Comparison of ENCODE assay signal across 8 cellular contexts in the genomic region with DNA sequence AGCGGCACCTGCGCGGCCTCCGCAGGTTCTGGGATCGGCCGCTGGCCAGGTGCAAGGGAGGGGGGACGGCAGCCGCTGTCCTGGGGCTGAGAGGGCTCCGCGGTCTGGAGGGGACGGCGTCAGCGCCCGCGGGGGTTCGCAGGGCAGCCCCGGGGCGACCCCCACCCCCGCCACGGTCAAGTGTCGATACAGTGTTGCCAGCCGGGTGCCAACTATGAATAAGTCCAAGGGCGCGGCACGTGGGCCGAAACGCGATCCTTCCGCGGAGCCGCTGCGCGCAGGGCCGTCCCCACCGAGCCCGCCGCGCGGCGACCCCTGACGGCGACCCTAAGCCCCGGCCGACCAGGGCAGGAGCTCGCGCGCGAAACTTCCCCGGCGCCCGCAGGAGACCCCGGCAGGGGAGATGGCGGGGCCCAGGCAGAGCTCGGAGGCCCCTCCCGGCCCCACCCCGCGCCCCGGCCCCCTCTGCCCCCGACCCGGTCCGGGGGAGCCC. TPM values are rescaled to one million over a fixed set of nuclear protein-coding genes. Genes with fewer than 3 reads are reported as not detected.
DNase-seq lines count a peak whose midpoint lies in the region; ATAC-seq, FAIRE-seq and TF ChIP-seq lines count a peak whose summit lies in the region.

No MANE protein-coding gene starts in this region.

- H3K27ac Mint-ChIP-seq in immature natural killer cell = no peak overlapping the region

- under 1% methylated on average over 52 of the region's 61 CpGs for WGBS in K562 (ENCODE audit: insufficient coverage, low coverage, missing lambda C conversion rate)

- in situ Hi-C loops in K562 (cut with MboI) = no loop called here

- peaks cover 0 to 9% (median 3%) of the 10 kb centered on the region in 3 donors for H3K27me3 Mint-ChIP-seq in immature natural killer cell (ENCODE audit: low read depth in 3 of 3)

- TF ChIP-seq CTCF in AG09319 (IDR thresholded peaks at IDR 0.05; ENCODE audit: low read depth, low read length) (no peak), K562 (IDR thresholded peaks at IDR 0.05 in 2 of 3, conservative IDR thresholded peaks at IDR 0.05 in 1 of 3; ENCODE audit: insufficient read depth in 2 of 3, low read depth in 1 of 3, low read length in 3 of 3) (no peak)

- no peaks in the 10 kb centered on the region for H3K9me3 Mint-ChIP-seq in immature natural killer cell

- H3K9ac ChIP-seq in K562 (ENCODE audit: insufficient read depth in 1 of 2, low read depth in 2 of 2, low read length in 2 of 2) = peak overlapping the region; percentile 73 to 97

- no TSS peak for BruUV-seq in K562 (replicated peaks; lab: Mats Ljungman, UMichigan)

- intact Hi-C loops in K562 (cut with micrococcal nuclease) = loop anchor here (2.0 kb wide), 1 partner anchor 74 kb away; no protein-coding TSS in a partner anchor

- H3K4me3 Mint-ChIP-seq in immature natural killer cell = peak overlapping the region in 1 of 5 donors; percentile 83

- H3K27me3 ChIP-seq in K562 (ENCODE audit: control insufficient read depth in 2 of 2, insufficient read depth in 2 of 2, low read length in 2 of 2) = no peaks in the 10 kb centered on the region

- no peaks in the 10 kb centered on the region for H3K9me1 ChIP-seq in K562 (ENCODE audit: control insufficient read depth, insufficient read depth, low read length)

- H3K4me1 Mint-ChIP-seq in immature natural killer cell = peaks cover 32 to 41% of the 10 kb centered on the region in 2 donors

- FAIRE-seq in GM19239 (lab: Jason Lieb, UNC) (no peak), K562 (lab: Jason Lieb, UNC) (no peak)

- POLR2A ChIA-PET in K562 (lab: Yijun Ruan, JAX) = interaction anchor here (0.6 to 1.5 kb wide), 5 partner anchors 9 to 140 kb away, joined by 3 to 7 read pairs (median 4); no protein-coding TSS in a partner anchor

- no peaks in the 10 kb centered on the region for H4K20me1 ChIP-seq in K562 (replicated peaks; ENCODE audit: control insufficient read depth, insufficient read depth, low read length)

- CTCF ChIA-PET in K562 (lab: Yijun Ruan, JAX; ENCODE audit: low intra/inter-chr PET ratio) = interaction anchor here (0.6 kb wide), 1 partner anchor 44 kb away, joined by 3 read pairs; no protein-coding TSS in a partner anchor

- peak overlapping the region; percentile 81 for H3K27ac ChIP-seq in K562 (ENCODE audit: extremely low read depth, low read depth, low read length)

- DNase-seq in AG09319 (ENCODE audit: extremely low read depth, low read depth) (peak; percentile 10), GM19239 (ENCODE audit: insufficient read length, low spot score) (peak; percentile 52), RPMI7951 (ENCODE audit: low read depth) (peak; percentile 24), K562 (ENCODE audit: extremely low read depth in 1 of 4, low spot score in 3 of 4) (peak; percentile 60 to 73 (median 68)), immature natural killer cell (peak in 2 of 3 donors; percentile 25), A172 (ENCODE audit: low spot score) (no peak)
- peak; percentile 32 for DNase-seq in stimulated activated CD4-positive, alpha-beta T cell treated with anti-CD3 and anti-CD28 coated beads, Interleukin-1b, Interleukin-23, amount 100 ng/mL, for 48 hours

- peak overlapping the region; percentile 70 for H3K4me2 ChIP-seq in K562 (ENCODE audit: insufficient read depth, low read length)

- 0 out of 4 replicates have a peak, but pooled peaks of 1 of the 2 experiments have one; percentile 2 for TF ChIP-seq RAD21 in K562 (CRISPR knock-in tag; conservative IDR thresholded peaks at IDR 0.05 in 1 of 2, IDR thresholded peaks at IDR 0.05 in 1 of 2)

- TF ChIP-seq POLR2A in K562 (conservative IDR thresholded peaks at IDR 0.05) = peak; percentile 60; the same call in 1 of the 2 replicates

- H3K36me3 Mint-ChIP-seq in immature natural killer cell = peaks cover 0 to 3% (median 0%) of the 10 kb centered on the region in 3 donors

- peak overlapping the region; percentile 74 for H2AFZ ChIP-seq in K562 (ENCODE audit: low read depth, low read length)

- no peaks in the 10 kb centered on the region for H3K9me3 ChIP-seq in K562 (replicated peaks; ENCODE audit: control insufficient read depth, insufficient read depth, low read depth, low read length)

- ATAC-seq in K562 (peak; percentile 60), GM21390 (IDR thresholded peaks at IDR 0.05; ENCODE audit: unreplicated experiment) (no peak)

- H3K4me3 ChIP-seq in K562 = peak overlapping the region; percentile 45

- peaks cover 46% of the 10 kb centered on the region for H3K79me2 ChIP-seq in K562 (ENCODE audit: control insufficient read depth, insufficient read depth, low read length)

- H3K4me1 ChIP-seq in K562 (replicated peaks in 1 of 2; ENCODE audit: control insufficient read depth in 2 of 2, insufficient read depth in 2 of 2, low read length in 2 of 2) = peaks cover 42 to 63% of the 10 kb centered on the region in 2 experiments

- no peak for TF ChIP-seq EP300 in K562 (IDR thresholded peaks at IDR 0.05; ENCODE audit: low read length)

- peaks cover 27% of the 10 kb centered on the region for H3K36me3 ChIP-seq in K562 (ENCODE audit: control insufficient read depth, insufficient read depth, low read length)

TF ChIP-seq in K562, 482 proteins besides CTCF, POLR2A, EP300 and RAD21 (continues in another document):
- TF ChIP-seq, protein P1, sequence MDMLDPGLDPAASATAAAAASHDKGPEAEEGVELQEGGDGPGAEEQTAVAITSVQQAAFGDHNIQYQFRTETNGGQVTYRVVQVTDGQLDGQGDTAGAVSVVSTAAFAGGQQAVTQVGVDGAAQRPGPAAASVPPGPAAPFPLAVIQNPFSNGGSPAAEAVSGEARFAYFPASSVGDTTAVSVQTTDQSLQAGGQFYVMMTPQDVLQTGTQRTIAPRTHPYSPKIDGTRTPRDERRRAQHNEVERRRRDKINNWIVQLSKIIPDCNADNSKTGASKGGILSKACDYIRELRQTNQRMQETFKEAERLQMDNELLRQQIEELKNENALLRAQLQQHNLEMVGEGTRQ (CRISPR knock-in tag; IDR thresholded peaks at IDR 0.05) = peak; percentile 36; the same call in 1 of the 2 replicates
- TF ChIP-seq NR4A1 (CRISPR knock-in tag; IDR thresholded peaks at IDR 0.05) (no peak), NR4A1 (tag; IDR thresholded peaks at IDR 0.05) (peak; percentile 81), STAG1 (CRISPR knock-in tag; IDR thresholded peaks at IDR 0.05; ENCODE audit: borderline replicate concordance) (peak; percentile 52; the same call in 1 of the 2 replicates), CCAR2 (IDR thresholded peaks at IDR 0.05; ENCODE audit: low read depth, low read length) (no peak), GABPA (tag; conservative IDR thresholded peaks at IDR 0.05; ENCODE audit: low read depth) (no peak), RBFOX2 (IDR thresholded peaks at IDR 0.05; ENCODE audit: low read depth, low read length) (peak; percentile 83), KAT7 (CRISPR knock-in tag; IDR thresholded peaks at IDR 0.05; ENCODE audit: borderline replicate concordance) (0 out of 2 replicates have a peak, but pooled peaks have one; percentile 38), PRMT5 (CRISPR knock-in tag; IDR thresholded peaks at IDR 0.05) (no peak; the same call in 1 of the 2 replicates)
- TF ChIP-seq, protein P2, sequence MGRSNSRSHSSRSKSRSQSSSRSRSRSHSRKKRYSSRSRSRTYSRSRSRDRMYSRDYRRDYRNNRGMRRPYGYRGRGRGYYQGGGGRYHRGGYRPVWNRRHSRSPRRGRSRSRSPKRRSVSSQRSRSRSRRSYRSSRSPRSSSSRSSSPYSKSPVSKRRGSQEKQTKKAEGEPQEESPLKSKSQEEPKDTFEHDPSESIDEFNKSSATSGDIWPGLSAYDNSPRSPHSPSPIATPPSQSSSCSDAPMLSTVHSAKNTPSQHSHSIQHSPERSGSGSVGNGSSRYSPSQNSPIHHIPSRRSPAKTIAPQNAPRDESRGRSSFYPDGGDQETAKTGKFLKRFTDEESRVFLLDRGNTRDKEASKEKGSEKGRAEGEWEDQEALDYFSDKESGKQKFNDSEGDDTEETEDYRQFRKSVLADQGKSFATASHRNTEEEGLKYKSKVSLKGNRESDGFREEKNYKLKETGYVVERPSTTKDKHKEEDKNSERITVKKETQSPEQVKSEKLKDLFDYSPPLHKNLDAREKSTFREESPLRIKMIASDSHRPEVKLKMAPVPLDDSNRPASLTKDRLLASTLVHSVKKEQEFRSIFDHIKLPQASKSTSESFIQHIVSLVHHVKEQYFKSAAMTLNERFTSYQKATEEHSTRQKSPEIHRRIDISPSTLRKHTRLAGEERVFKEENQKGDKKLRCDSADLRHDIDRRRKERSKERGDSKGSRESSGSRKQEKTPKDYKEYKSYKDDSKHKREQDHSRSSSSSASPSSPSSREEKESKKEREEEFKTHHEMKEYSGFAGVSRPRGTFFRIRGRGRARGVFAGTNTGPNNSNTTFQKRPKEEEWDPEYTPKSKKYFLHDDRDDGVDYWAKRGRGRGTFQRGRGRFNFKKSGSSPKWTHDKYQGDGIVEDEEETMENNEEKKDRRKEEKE (IDR thresholded peaks at IDR 0.05; ENCODE audit: borderline replicate concordance in 1 of 2, control insufficient read depth in 1 of 2, low read depth in 2 of 2, low read length in 1 of 2) = no peak

RNA-seq across cellular contexts. Expression of a gene that starts 0.7 kb away (rescaled TPM):
- 18.3 and 23.3 TPM in 2 replicates for total RNA-seq in RPMI7951 (2014; rRNA removed; shearing (Covaris generic))
- total RNA-seq in K562 (2011; cell fraction: chromatin; rRNA removed; ENCODE audit: low replicate concordance) = 91.3 and 152 TPM in 2 replicates
- 92.9 and 103 TPM in 2 replicates for total RNA-seq in K562 (2011; cell fraction: nucleolus; rRNA removed)
- 104 and 106 TPM in 2 replicates for total RNA-seq in K562 (2011; cell fraction: nucleoplasm; rRNA removed)
- total RNA-seq in K562 (2014; rRNA removed) (41.3 and 50.4 TPM in 2 replicates), K562 (2014; rRNA removed; fragmentation: Illumina TruSeq; extraction: Trizol) (27.3 and 28.6 TPM in 2 replicates), K562 (2015; rRNA removed; fragmentation: Illumina TruSeq; extraction: Trizol) (33.7 and 35.7 TPM in 2 replicates), K562 (2021) (88.4 and 90.1 TPM in 2 replicates)
- polyA plus RNA-seq in K562 (2011; rRNA removed) (48.3 and 63.4 TPM in 2 replicates), K562 (2014; fragmentation: Illumina TruSeq; extraction: Trizol) (33.2 and 48.4 TPM in 2 replicates), K562 (2014; fragmentation: Nextera tagmentation; extraction: Ambion mirVana) (1 to 10 TPM; 1.5 TPM), K562 (2014; rRNA removed) (46.6 and 50.1 TPM in 2 replicates), immature natural killer cell (10 to 100 TPM in 1 of 3 donors, 1 to 10 TPM in 2; 5.6 to 11.8 (median 9.5) TPM)
- 66.5 and 76.4 TPM in 2 replicates for polyA plus RNA-seq in K562 (2011; cell fraction: cytosol; rRNA removed)
- 70.1 and 87.0 TPM in 2 replicates for polyA plus RNA-seq in K562 (2011; cell fraction: nucleus; rRNA removed)
- 42.6 and 65.7 TPM in 2 replicates for polyA plus RNA-seq in K562 (2012)
- polyA minus RNA-seq in K562 (2011; rRNA and poly(A)+ RNA removed) = 40.0 and 57.0 TPM in 2 replicates
- 48.7 and 66.4 TPM in 2 replicates for polyA minus RNA-seq in K562 (2011; cell fraction: cytosol; rRNA and poly(A)+ RNA removed)
- 26.1 and 32.4 TPM in 2 replicates for polyA minus RNA-seq in K562 (2011; cell fraction: nucleus; rRNA and poly(A)+ RNA removed)
- 73.4 and 73.5 TPM in 2 replicates for total RNA-seq in A172 (2014; rRNA removed; shearing (Covaris generic))
